24 cellular contexts compared by ENCODE assay signal in genomic region chr10:133415752-133416151, GRCh38. TPM values are rescaled to one million over a fixed set of nuclear protein-coding genes. Genes with fewer than 3 reads are reported as not detected.
"Had no signal": no experiment of that assay in that cellular context is flagged by ENCODE, and none has a peak within 500 bp of the region (broad histone marks: within the 10 kb centered on the region; RNA-seq: fewer than 3 reads in every experiment).

No MANE protein-coding gene starts in this region.

- H3K4me1 Mint-ChIP-seq: activated CD4-positive, alpha-beta T cell treated with anti-CD3 and anti-CD28 coated beads for 36 hours; activated CD8-positive, alpha-beta memory T cell treated with anti-CD3 and anti-CD28 coated beads, Interleukin-2, amount 10 ng/mL, durations not matched to agents 7 days and 5 days; brain; mesothelial cell of epicardium; nephron; WTC11 had no signal

- H3K27me3 Mint-ChIP-seq: activated CD4-positive, alpha-beta memory T cell treated with anti-CD3 and anti-CD28 coated beads for 36 hours; activated CD4-positive, alpha-beta T cell treated with anti-CD3 and anti-CD28 coated beads for 36 hours; activated CD8-positive, alpha-beta memory T cell treated with anti-CD3 and anti-CD28 coated beads, Interleukin-2, amount 10 ng/mL, durations not matched to agents 7 days and 5 days; activated T-helper 17 cell treated with anti-CD3 and anti-CD28 coated beads, Interleukin-2, amount 50 U/mL, for 72 hours; brain; effector memory CD8-positive, alpha-beta T cell; progenitor cell of endocrine pancreas; T-cell had no signal

- H3K4me1 ChIP-seq: upper lobe of left lung had no signal

- H3K4me3 ChIP-seq: lung, thoracic aorta, upper lobe of left lung had no signal

- H3K27me3 ChIP-seq: upper lobe of left lung had no signal

- ATAC-seq: activated CD4-positive, alpha-beta T cell treated with anti-CD3 and anti-CD28 coated beads for 36 hours; activated CD8-positive, alpha-beta memory T cell treated with anti-CD3 and anti-CD28 coated beads, Interleukin-2, amount 10 ng/mL, durations not matched to agents 7 days and 5 days; activated T-helper 17 cell treated with anti-CD3 and anti-CD28 coated beads, Interleukin-2, amount 50 U/mL, for 72 hours; effector memory CD8-positive, alpha-beta T cell; T-cell; WTC11 had no signal

- H3K27ac ChIP-seq: epithelial cell of prostate, thoracic aorta, upper lobe of left lung had no signal

- DNase-seq: activated CD4-positive, alpha-beta memory T cell treated with anti-CD3 and anti-CD28 coated beads for 36 hours; activated CD4-positive, alpha-beta T cell treated with anti-CD3 and anti-CD28 coated beads for 36 hours; activated CD8-positive, alpha-beta memory T cell treated with anti-CD3 and anti-CD28 coated beads, Interleukin-2, amount 10 ng/mL, durations not matched to agents 7 days and 5 days; activated naive CD4-positive, alpha-beta T cell treated with Interleukin-2 at 50 U/mL for 16 hours; anterior cingulate cortex; caudate nucleus; effector memory CD8-positive, alpha-beta T cell; foreskin melanocyte; glutamatergic neuron; hypothalamus; islet precursor cell; occipital lobe; T-cell had no signal

- H3K27ac Mint-ChIP-seq: activated CD4-positive, alpha-beta memory T cell treated with anti-CD3 and anti-CD28 coated beads for 36 hours; activated CD4-positive, alpha-beta T cell treated with anti-CD3 and anti-CD28 coated beads for 36 hours; activated CD8-positive, alpha-beta memory T cell treated with anti-CD3 and anti-CD28 coated beads, Interleukin-2, amount 10 ng/mL, durations not matched to agents 7 days and 5 days; activated T-helper 17 cell treated with anti-CD3 and anti-CD28 coated beads, Interleukin-2, amount 50 U/mL, for 72 hours; brain; effector memory CD8-positive, alpha-beta T cell; mesothelial cell of epicardium; nephron; T-cell; WTC11 had no signal

- H3K4me3 Mint-ChIP-seq: activated CD4-positive, alpha-beta memory T cell treated with anti-CD3 and anti-CD28 coated beads for 36 hours; activated CD4-positive, alpha-beta T cell treated with anti-CD3 and anti-CD28 coated beads for 36 hours; activated CD8-positive, alpha-beta memory T cell treated with anti-CD3 and anti-CD28 coated beads, Interleukin-2, amount 10 ng/mL, durations not matched to agents 7 days and 5 days; activated T-helper 17 cell treated with anti-CD3 and anti-CD28 coated beads, Interleukin-2, amount 50 U/mL, for 72 hours; brain; effector memory CD8-positive, alpha-beta T cell; mesothelial cell of epicardium; nephron; T-cell; WTC11 had no signal

RNA-seq across cellular contexts. Expression of gene SPRN, which starts 8.7 kb away (rescaled TPM):
- total RNA-seq: activated CD4-positive, alpha-beta memory T cell treated with anti-CD3 and anti-CD28 coated beads for 36 hours; activated CD4-positive, alpha-beta T cell treated with anti-CD3 and anti-CD28 coated beads for 36 hours; activated CD8-positive, alpha-beta memory T cell treated with anti-CD3 and anti-CD28 coated beads, Interleukin-2, amount 10 ng/mL, durations not matched to agents 7 days and 5 days; activated T-helper 17 cell treated with anti-CD3 and anti-CD28 coated beads, Interleukin-2, amount 50 U/mL, for 72 hours; dermis microvascular lymphatic vessel endothelial cell; thoracic aorta had no signal
